ENCODE assay signal across 1 cellular context in the genomic region with DNA sequence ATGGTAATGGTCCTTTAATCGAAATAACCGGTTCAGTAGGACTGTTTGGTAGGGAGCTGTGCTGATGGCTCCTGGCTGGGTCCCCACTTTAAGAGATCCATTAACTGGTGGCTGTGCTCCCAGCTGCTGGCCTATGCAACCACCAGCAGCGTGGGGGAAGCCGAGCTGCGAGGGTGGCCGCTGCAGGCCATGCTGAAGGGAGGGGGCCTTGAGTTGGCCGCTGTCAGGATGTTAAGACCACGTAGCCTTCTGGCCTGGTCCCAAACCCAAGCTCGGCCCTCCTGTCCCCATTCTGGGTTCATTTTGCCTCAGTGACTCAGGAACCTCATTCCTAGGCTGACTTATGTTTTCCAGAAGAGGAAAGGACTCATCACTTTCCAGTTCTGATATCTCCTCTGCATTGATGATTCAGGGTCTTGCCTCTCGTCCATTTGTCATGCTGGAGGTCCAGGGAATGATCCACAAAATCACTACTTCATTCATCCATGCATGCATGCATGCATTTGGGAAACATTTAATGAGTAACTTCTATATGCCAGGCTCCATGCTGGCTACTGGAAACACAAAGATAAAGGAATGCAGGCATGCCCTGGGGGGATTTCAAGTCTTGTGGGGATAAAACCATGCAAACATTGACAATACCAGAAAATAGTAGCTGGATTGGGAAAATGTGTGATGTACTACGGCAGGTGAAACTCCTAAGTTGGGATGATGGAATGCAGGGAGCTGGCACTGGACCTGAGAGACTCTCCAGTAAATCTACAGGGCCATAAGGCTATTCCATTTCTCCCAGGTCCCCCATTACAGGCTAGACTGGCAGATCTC.
TF ChIP-seq lines count a peak whose summit lies in the region.

No MANE protein-coding gene starts in this region.

TF ChIP-seq in IMR-90, 13 proteins besides CTCF, POLR2A, EP300 and RAD21:
- TF ChIP-seq FOS (IDR thresholded peaks at IDR 0.05; ENCODE audit: low read depth, low read length) = no peak
